ENCODE assay signal across 1 cellular context in genomic region chr19:55306712-55307111, GRCh38.
A peak's percentile ranks its signal among the peaks of the same experiment; 100 is the strongest.
TF ChIP-seq lines count a peak whose summit lies in the region.

No MANE protein-coding gene starts in this region.

TF ChIP-seq in HepG2, 621 proteins besides CTCF, POLR2A, EP300 and RAD21:
- TF ChIP-seq ZNF343 (CRISPR knock-in tag; IDR thresholded peaks at IDR 0.05) (no peak), PAX8 (CRISPR knock-in tag; IDR thresholded peaks at IDR 0.05; ENCODE audit: borderline replicate concordance) (no peak), JDP2 (CRISPR knock-in tag; IDR thresholded peaks at IDR 0.05; ENCODE audit: borderline replicate concordance) (no peak), ZNF816 (CRISPR knock-in tag; IDR thresholded peaks at IDR 0.05; ENCODE audit: borderline replicate concordance) (no peak), ZNF441 (CRISPR knock-in tag; IDR thresholded peaks at IDR 0.05; ENCODE audit: borderline replicate concordance) (no peak), U2AF2 (IDR thresholded peaks at IDR 0.05; ENCODE audit: low read depth, low read length) (no peak), ZNF720 (CRISPR knock-in tag; IDR thresholded peaks at IDR 0.05) (no peak), ZNF224 (CRISPR knock-in tag; IDR thresholded peaks at IDR 0.05) (no peak), ZMYM3 (CRISPR knock-in tag; IDR thresholded peaks at IDR 0.05) (0 out of 2 replicates have a peak, but pooled peaks have one; percentile 12), HNRNPLL (IDR thresholded peaks at IDR 0.05; ENCODE audit: low read depth, low read length, poor library complexity, severe bottlenecking) (no peak), KLF15 (CRISPR knock-in tag; IDR thresholded peaks at IDR 0.05; ENCODE audit: borderline replicate concordance) (no peak), ZNF629 (CRISPR knock-in tag; conservative IDR thresholded peaks at IDR 0.05) (peak; percentile 72), ZNF639 (CRISPR knock-in tag; conservative IDR thresholded peaks at IDR 0.05) (no peak), HNF4A (CRISPR knock-in tag; IDR thresholded peaks at IDR 0.05) (no peak)
